9 cellular contexts compared by ENCODE assay signal in genomic region chr10:34528320-34528719, GRCh38.
DNase-seq lines count a peak whose midpoint lies in the region; ATAC-seq and TF ChIP-seq lines count a peak whose summit lies in the region.
"Had no signal": no experiment of that assay in that cellular context is flagged by ENCODE, and none has a peak within 500 bp of the region (broad histone marks: within the 10 kb centered on the region; RNA-seq: fewer than 3 reads in every experiment).

No MANE protein-coding gene starts in this region.

- peak overlapping the region; percentile 66 for H3K27ac Mint-ChIP-seq in Calu3 (ENCODE audit: unreplicated experiment)
- no peak overlapping the region for H3K27ac Mint-ChIP-seq in activated CD8-positive, alpha-beta memory T cell treated with anti-CD3 and anti-CD28 coated beads, Interleukin-2, amount 10 ng/mL, durations not matched to agents 7 days and 5 days

- ATAC-seq in HG02610 (IDR thresholded peaks at IDR 0.05; ENCODE audit: unreplicated experiment), result peak; percentile 65
- peak; percentile 94 for ATAC-seq in RWPE2 (ENCODE audit: low read depth)
- ATAC-seq in mucosa of descending colon, result no peak
- ATAC-seq in GM21528 (IDR thresholded peaks at IDR 0.05; ENCODE audit: low FRiP score, unreplicated experiment), result no peak
- ATAC-seq in activated CD8-positive, alpha-beta memory T cell treated with anti-CD3 and anti-CD28 coated beads, Interleukin-2, amount 10 ng/mL, durations not matched to agents 7 days and 5 days, result no peak

- H3K4me1 Mint-ChIP-seq in Calu3 (ENCODE audit: low read depth, unreplicated experiment), result peaks cover 40% of the 10 kb centered on the region
- H3K4me1 Mint-ChIP-seq in activated CD8-positive, alpha-beta memory T cell treated with anti-CD3 and anti-CD28 coated beads, Interleukin-2, amount 10 ng/mL, durations not matched to agents 7 days and 5 days, result no peaks in the 10 kb centered on the region

- intact Hi-C loops in Calu3 (cut with micrococcal nuclease; ENCODE audit: unreplicated experiment) (loop anchor here (5.0 kb wide), 1 partner anchor 111 kb away; no protein-coding TSS in a partner anchor), mucosa of descending colon (cut with DNase I, micrococcal nuclease) (no loop called here)

- H3K27ac ChIP-seq in RWPE2 (ENCODE audit: poor library complexity, severe bottlenecking) (peak overlapping the region; percentile 97), iPS-20b (ENCODE audit: low read length) (peak overlapping the region; percentile 46)

- TF ChIP-seq CTCF in Calu3 (IDR thresholded peaks at IDR 0.05; ENCODE audit: unreplicated experiment), result no peak
- no peak for TF ChIP-seq CTCF in RWPE2 (IDR thresholded peaks at IDR 0.05; ENCODE audit: poor library complexity, severe bottlenecking)
- no peak for TF ChIP-seq CTCF in mucosa of descending colon (IDR thresholded peaks at IDR 0.05)

- CTCF ChIA-PET in Calu3 (lab: Charles Lee), result interaction anchor here (0.6 to 1.7 kb wide), 4 partner anchors 8 to 54 kb away, joined by 3 to 6 read pairs (median 4); no protein-coding TSS in a partner anchor
- CTCF ChIA-PET in activated CD8-positive, alpha-beta memory T cell treated with anti-CD3 and anti-CD28 coated beads, Interleukin-2, amount 10 ng/mL, durations not matched to agents 7 days and 5 days (lab: Charles Lee), result no interaction called here

- H3K4me3 ChIP-seq in RWPE2 (ENCODE audit: severe bottlenecking) (no peak overlapping the region), iPS-20b (ENCODE audit: low read length) (peak overlapping the region; percentile 11; the same call in 1 of the 2 replicates), mucosa of descending colon (no peak overlapping the region)

- H3K9ac ChIP-seq in iPS-20b (ENCODE audit: low read depth, low read length), result peak overlapping the region; percentile 53; the same call in 1 of the 2 replicates

- peaks cover 35% of the 10 kb centered on the region for H3K4me1 ChIP-seq in RWPE2 (ENCODE audit: insufficient read depth, poor library complexity, severe bottlenecking)
- H3K4me1 ChIP-seq in iPS-20b (ENCODE audit: insufficient read depth, low read length), result peaks cover 36% of the 10 kb centered on the region
- no peaks in the 10 kb centered on the region for H3K4me1 ChIP-seq in mucosa of descending colon (ENCODE audit: low read depth)

- no TSS peak for BruUV-seq in Calu3 (replicated peaks; lab: Mats Ljungman, UMichigan)

- H3K36me3 Mint-ChIP-seq in Calu3 (ENCODE audit: insufficient read depth, unreplicated experiment), result peaks cover 9% of the 10 kb centered on the region
- H3K36me3 Mint-ChIP-seq in activated CD8-positive, alpha-beta memory T cell treated with anti-CD3 and anti-CD28 coated beads, Interleukin-2, amount 10 ng/mL, durations not matched to agents 7 days and 5 days, result no peaks in the 10 kb centered on the region

- H3K9me3 Mint-ChIP-seq in Calu3 (ENCODE audit: low read depth, unreplicated experiment), result peaks cover 5% of the 10 kb centered on the region
- H3K9me3 Mint-ChIP-seq in activated CD8-positive, alpha-beta memory T cell treated with anti-CD3 and anti-CD28 coated beads, Interleukin-2, amount 10 ng/mL, durations not matched to agents 7 days and 5 days (ENCODE audit: low read depth), result peaks cover 3% of the 10 kb centered on the region

- H3K27me3 ChIP-seq in RWPE2 (ENCODE audit: insufficient read depth, poor library complexity, severe bottlenecking) (no peaks in the 10 kb centered on the region), iPS-20b (ENCODE audit: insufficient read depth, low read length) (no peaks in the 10 kb centered on the region)

- H3K4me3 Mint-ChIP-seq in Calu3 (ENCODE audit: low read depth, unreplicated experiment), result peak overlapping the region; percentile 34
- H3K4me3 Mint-ChIP-seq in activated CD8-positive, alpha-beta memory T cell treated with anti-CD3 and anti-CD28 coated beads, Interleukin-2, amount 10 ng/mL, durations not matched to agents 7 days and 5 days, result no peak overlapping the region
- H3K4me3 Mint-ChIP-seq: nephron had no signal

- peak; percentile 60 for DNase-seq in Calu3
- peak; percentile 78 for DNase-seq in RWPE2 (ENCODE audit: low spot score)
- DNase-seq in mucosa of descending colon, result no peak
- DNase-seq in activated CD8-positive, alpha-beta memory T cell treated with anti-CD3 and anti-CD28 coated beads, Interleukin-2, amount 10 ng/mL, durations not matched to agents 7 days and 5 days, result no peak
- DNase-seq in activated naive CD4-positive, alpha-beta T cell treated with anti-CD3 and anti-CD28 coated beads, Interleukin-2, amount 50 U/mL, for 16 hours, result no peak

- no peaks in the 10 kb centered on the region for H3K27me3 Mint-ChIP-seq in Calu3 (ENCODE audit: unreplicated experiment)
- H3K27me3 Mint-ChIP-seq in activated CD8-positive, alpha-beta memory T cell treated with anti-CD3 and anti-CD28 coated beads, Interleukin-2, amount 10 ng/mL, durations not matched to agents 7 days and 5 days, result no peaks in the 10 kb centered on the region

- H3K9me3 ChIP-seq in RWPE2 (ENCODE audit: severe bottlenecking) (no peaks in the 10 kb centered on the region), iPS-20b (ENCODE audit: insufficient read depth, low read depth, low read length) (no peaks in the 10 kb centered on the region), mucosa of descending colon (no peaks in the 10 kb centered on the region)

- H3K36me3 ChIP-seq in RWPE2 (ENCODE audit: low read depth) (no peaks in the 10 kb centered on the region), iPS-20b (ENCODE audit: insufficient read depth, low read depth, low read length) (no peaks in the 10 kb centered on the region), mucosa of descending colon (ENCODE audit: low read depth) (no peaks in the 10 kb centered on the region)

Comparison
In these comparisons a context has a peak if more than half of its experiments do, and no peak if none do; other contexts are left out.
1. DNase-seq: peak in Calu3 (single experiment) and RWPE2 (single experiment); none in mucosa of descending colon (0 of 3), activated CD8-positive, alpha-beta memory T cell treated with anti-CD3 and anti-CD28 coated beads, Interleukin-2, amount 10 ng/mL, durations not matched to agents 7 days and 5 days (single experiment) and activated naive CD4-positive, alpha-beta T cell treated with anti-CD3 and anti-CD28 coated beads, Interleukin-2, amount 50 U/mL, for 16 hours (single experiment).
2. ATAC-seq: peak in HG02610 (single experiment) and RWPE2 (single experiment); none in mucosa of descending colon (single experiment), GM21528 (single experiment) and activated CD8-positive, alpha-beta memory T cell treated with anti-CD3 and anti-CD28 coated beads, Interleukin-2, amount 10 ng/mL, durations not matched to agents 7 days and 5 days (single experiment).